In the genomic region with DNA sequence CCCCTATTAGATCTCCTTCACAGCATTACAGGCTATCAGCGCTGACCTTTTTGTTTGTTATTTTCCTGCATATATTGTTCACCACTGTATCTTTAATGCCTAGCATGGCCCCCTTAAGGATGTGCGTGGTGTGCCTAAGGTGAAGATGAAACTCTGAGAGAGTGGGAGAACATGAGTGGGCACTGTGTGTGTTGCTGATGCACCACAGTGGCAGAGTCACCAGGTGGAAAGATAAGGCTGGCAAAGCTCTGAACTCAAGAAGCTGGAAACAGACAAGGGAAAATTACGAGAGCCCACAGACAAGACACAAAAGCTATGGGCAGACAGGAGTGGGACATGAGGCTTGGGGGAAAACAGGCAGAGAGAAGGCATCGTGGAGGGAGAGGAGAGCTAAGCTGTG, we compare ENCODE assay signal across 28 cellular contexts.
"Had no signal": no experiment of that assay in that cellular context is flagged by ENCODE, and none has a peak within 500 bp of the region (broad histone marks: within the 10 kb centered on the region; RNA-seq: fewer than 3 reads in every experiment).

No MANE protein-coding gene starts in this region.

- H3K4me3 ChIP-seq: esophagus squamous epithelium, heart right ventricle, left lung, pancreas, prostate gland, skin epidermis, suprapubic skin, transverse colon had no signal

- H3K4me3 Mint-ChIP-seq: effector memory CD8-positive, alpha-beta T cell; nephron had no signal

- H3K27ac ChIP-seq: esophagus squamous epithelium, heart right ventricle, left lung, pancreas, prostate gland, skin epidermis, suprapubic skin, transverse colon had no signal

- H3K27ac Mint-ChIP-seq: nephron had no signal

- ATAC-seq: effector memory CD8-positive, alpha-beta T cell; heart right ventricle; left cardiac atrium; left lung; naive thymus-derived CD4-positive, alpha-beta T cell; pancreas; right cardiac atrium had no signal

- H3K27me3 Mint-ChIP-seq: effector memory CD8-positive, alpha-beta T cell; naive thymus-derived CD4-positive, alpha-beta T cell had no signal

- H3K9me3 ChIP-seq: esophagus squamous epithelium, heart right ventricle, left lung, pancreas, prostate gland, suprapubic skin, transverse colon had no signal

- H3K9me3 Mint-ChIP-seq: effector memory CD8-positive, alpha-beta T cell; naive thymus-derived CD4-positive, alpha-beta T cell; nephron had no signal

- H3K4me1 ChIP-seq: esophagus squamous epithelium, left lung, pancreas, prostate gland, transverse colon had no signal

- H3K4me1 Mint-ChIP-seq: naive thymus-derived CD4-positive, alpha-beta T cell had no signal

- FAIRE-seq: endometrium, islet of Langerhans, pancreas had no signal

- H3K36me3 ChIP-seq: prostate gland had no signal

- DNase-seq: cerebellar nuclear complex; cortex of kidney; effector memory CD8-positive, alpha-beta T cell; erythroblast; esophagus squamous epithelium; foreskin melanocyte; glutamatergic neuron; heart right ventricle; hippocampal formation; left cardiac atrium; left lung; mesendoderm; midbrain; naive thymus-derived CD4-positive, alpha-beta T cell; occipital lobe; pancreas; right cardiac atrium; stimulated activated CD4-positive, alpha-beta T cell treated with anti-CD3 and anti-CD28 coated beads, Interleukin-15, amount 100 ng/mL, for 24 hours; stimulated activated CD4-positive, alpha-beta T cell treated with anti-CD3 and anti-CD28 coated beads, Interleukin-4, amount 100 ng/mL, for 1 hour; stimulated activated CD8-positive, alpha-beta memory T cell treated with anti-CD3 and anti-CD28 coated beads, Interleukin-4, amount 100 ng/mL, for 48 hours; stimulated activated naive CD4-positive, alpha-beta T cell treated with Interleukin-2 at 50 U/mL for 16 hours; transverse colon had no signal

- H3K27me3 ChIP-seq: esophagus squamous epithelium, heart right ventricle, left lung, pancreas, suprapubic skin, transverse colon had no signal
